Comparison of ENCODE assay signal across 10 cellular contexts in genomic region chr11:1870721-1871466, GRCh38. TPM values are rescaled to one million over a fixed set of nuclear protein-coding genes. Genes with fewer than 3 reads are reported as not detected.
DNase-seq lines count a peak whose midpoint lies in the region; ATAC-seq lines count a peak whose summit lies in the region.
"Had no signal": no experiment of that assay in that cellular context is flagged by ENCODE, and none has a peak within 500 bp of the region (broad histone marks: within the 10 kb centered on the region; RNA-seq: fewer than 3 reads in every experiment).

No MANE protein-coding gene starts in this region.

- POLR2A ChIA-PET in naive thymus-derived CD4-positive, alpha-beta T cell (lab: Charles Lee), result interaction anchor here (0.5 to 7.0 kb wide), 4 partner anchors 11 to 29 kb away, joined by 4 to 91 read pairs (median 10); partner anchors contain the start of gene LSP1

- peak overlapping the region; percentile 93 for H3K27ac Mint-ChIP-seq in central memory CD8-positive, alpha-beta T cell (ENCODE audit: low read depth)
- peak overlapping the region; percentile 56 to 96 (median 93) for H3K27ac Mint-ChIP-seq in naive thymus-derived CD4-positive, alpha-beta T cell

- H3K9me3 ChIP-seq in naive thymus-derived CD4-positive, alpha-beta T cell (ENCODE audit: control insufficient read depth in 2 of 3, low read length in 3 of 3), result no peaks in the 10 kb centered on the region

- H3K36me3 ChIP-seq in naive thymus-derived CD4-positive, alpha-beta T cell (ENCODE audit: control insufficient read depth in 2 of 3, insufficient read depth in 3 of 3, low read length in 3 of 3), result peaks cover 0 to 18% (median 0%) of the 10 kb centered on the region in 3 experiments

- intact Hi-C loops in naive thymus-derived CD4-positive, alpha-beta T cell (cut with micrococcal nuclease), result loop anchor here in 1 of 2 donors (1.0 kb wide), 1 partner anchor 18 kb away; the partner anchor contains the start of gene LSP1

- no peaks in the 10 kb centered on the region for H3K27me3 Mint-ChIP-seq in central memory CD8-positive, alpha-beta T cell
- H3K27me3 Mint-ChIP-seq in naive thymus-derived CD4-positive, alpha-beta T cell, result no peaks in the 10 kb centered on the region

- H3K9me3 Mint-ChIP-seq in central memory CD8-positive, alpha-beta T cell, result no peaks in the 10 kb centered on the region
- no peaks in the 10 kb centered on the region for H3K9me3 Mint-ChIP-seq in naive thymus-derived CD4-positive, alpha-beta T cell

- peak overlapping the region; percentile 51 for H3K4me3 ChIP-seq in naive thymus-derived CD4-positive, alpha-beta T cell (ENCODE audit: low read length)

- H3K36me3 Mint-ChIP-seq in central memory CD8-positive, alpha-beta T cell (ENCODE audit: insufficient read depth), result peaks cover 31% of the 10 kb centered on the region
- H3K36me3 Mint-ChIP-seq in naive thymus-derived CD4-positive, alpha-beta T cell, result peaks cover 0 to 4% (median 0%) of the 10 kb centered on the region in 5 donors

- H3K4me1 Mint-ChIP-seq in central memory CD8-positive, alpha-beta T cell, result peaks cover 73% of the 10 kb centered on the region
- H3K4me1 Mint-ChIP-seq in naive thymus-derived CD4-positive, alpha-beta T cell, result peaks cover 30 to 64% (median 49%) of the 10 kb centered on the region in 7 donors

- H3K4me3 Mint-ChIP-seq in central memory CD8-positive, alpha-beta T cell, result peak overlapping the region; percentile 75
- peak overlapping the region; percentile 62 to 89 (median 82) for H3K4me3 Mint-ChIP-seq in naive thymus-derived CD4-positive, alpha-beta T cell

- peaks cover 36 to 47% of the 10 kb centered on the region in 2 donors for H3K4me1 ChIP-seq in naive thymus-derived CD4-positive, alpha-beta T cell (ENCODE audit: control insufficient read depth in 2 of 2, insufficient read depth in 2 of 2, low read length in 2 of 2)

- H3K27ac ChIP-seq in naive thymus-derived CD4-positive, alpha-beta T cell (ENCODE audit: low read depth, low read length), result peak overlapping the region; percentile 49

- CTCF ChIA-PET in naive thymus-derived CD4-positive, alpha-beta T cell (lab: Charles Lee), result interaction anchor here (0.5 to 1.7 kb wide), 4 partner anchors 11 to 38 kb away, joined by 3 to 7 read pairs (median 4); partner anchors contain the start of gene LSP1

- DNase-seq in stimulated activated CD4-positive, alpha-beta T cell treated with anti-CD3 and anti-CD28 coated beads, Interleukin-4, amount 100 ng/mL, for 24 hours, result peak; percentile 39
- DNase-seq in stimulated activated CD4-positive, alpha-beta T cell treated with anti-CD3 and anti-CD28 coated beads, Interleukin-4, amount 100 ng/mL, for 4 hours, result no peak
- peak in 1 of 2 donors; percentile 53 for DNase-seq in central memory CD8-positive, alpha-beta T cell (ENCODE audit: low spot score in 2 of 2)
- peak in 7 of 9 donors; percentile 37 to 60 (median 50) for DNase-seq in naive thymus-derived CD4-positive, alpha-beta T cell
- no peak for DNase-seq in NCI-H146 treated with DMSO at 0.1 percent for 48 hours (lab: John Stamatoyannopoulos, UW; ENCODE audit: unreplicated experiment)
- DNase-seq in NCI-H1105 treated with DMSO at 0.1 percent for 48 hours (lab: John Stamatoyannopoulos, UW), result no peak
- DNase-seq: DND-41 had no signal

- H3K27me3 ChIP-seq in naive thymus-derived CD4-positive, alpha-beta T cell (ENCODE audit: control insufficient read depth in 2 of 2, insufficient read depth in 2 of 2, low read length in 2 of 2), result no peaks in the 10 kb centered on the region

- peak; percentile 86 for ATAC-seq in central memory CD8-positive, alpha-beta T cell (replicated peaks; ENCODE audit: extremely low read depth, poor library complexity, severe bottlenecking)
- peak; percentile 77 for ATAC-seq in naive thymus-derived CD4-positive, alpha-beta T cell
- ATAC-seq in GM18870 (IDR thresholded peaks at IDR 0.05; ENCODE audit: unreplicated experiment) (no peak), HG03025 (IDR thresholded peaks at IDR 0.05; ENCODE audit: low FRiP score, unreplicated experiment) (no peak)

RNA-seq across cellular contexts. Expression of gene LSP1, which starts 18.0 kb away (rescaled TPM):
- total RNA-seq in naive thymus-derived CD4-positive, alpha-beta T cell, result 100 to 1,000 TPM; 248 to 578 (median 289) TPM
- 100 to 1,000 TPM; 295 to 394 TPM for polyA plus RNA-seq in naive thymus-derived CD4-positive, alpha-beta T cell
- total RNA-seq: lung microvascular endothelial cell had no signal

RNA-seq across cellular contexts. Expression of gene PRR33, which starts 20.8 kb away (rescaled TPM):
- under 1 TPM in 2 of 5 experiments, not detected in 3; 0.07 to 0.10 TPM for total RNA-seq in naive thymus-derived CD4-positive, alpha-beta T cell
- under 1 TPM in 1 of 2 donors, not detected in 1; 0.17 TPM for polyA plus RNA-seq in naive thymus-derived CD4-positive, alpha-beta T cell
- total RNA-seq: lung microvascular endothelial cell had no signal

RNA-seq across cellular contexts. Expression of gene TNNI2, which starts 32.1 kb away (rescaled TPM):
- total RNA-seq in naive thymus-derived CD4-positive, alpha-beta T cell, result 1 to 10 TPM in 1 of 5 experiments, under 1 TPM in 1, not detected in 3; 0.61 to 8.8 TPM
- polyA plus RNA-seq in naive thymus-derived CD4-positive, alpha-beta T cell, result under 1 TPM in 1 of 2 donors, not detected in 1; 0.46 TPM
- total RNA-seq: lung microvascular endothelial cell had no signal

RNA-seq across cellular contexts. Expression of gene SYT8, which starts 36.1 kb away (rescaled TPM):
- total RNA-seq in naive thymus-derived CD4-positive, alpha-beta T cell, result not detected
- not detected for polyA plus RNA-seq in naive thymus-derived CD4-positive, alpha-beta T cell
- total RNA-seq: lung microvascular endothelial cell had no signal

RNA-seq across cellular contexts. Expression of gene TNNT3, which starts 48.6 kb away (rescaled TPM):
- 10 to 100 TPM in 4 of 5 experiments, 1 to 10 TPM in 1; 9.8 to 37.1 (median 19.7) TPM for total RNA-seq in naive thymus-derived CD4-positive, alpha-beta T cell
- polyA plus RNA-seq in naive thymus-derived CD4-positive, alpha-beta T cell, result under 1 TPM in 1 of 2 donors, not detected in 1; 0.31 TPM
- total RNA-seq: lung microvascular endothelial cell had no signal

Comparison
In these comparisons a context has a peak if more than half of its experiments do, and no peak if none do; other contexts are left out.
1. DNase-seq: peak in stimulated activated CD4-positive, alpha-beta T cell treated with anti-CD3 and anti-CD28 coated beads, Interleukin-4, amount 100 ng/mL, for 24 hours (single experiment) and naive thymus-derived CD4-positive, alpha-beta T cell (7 of 9); none in stimulated activated CD4-positive, alpha-beta T cell treated with anti-CD3 and anti-CD28 coated beads, Interleukin-4, amount 100 ng/mL, for 4 hours (0 of 2), NCI-H146 treated with DMSO at 0.1 percent for 48 hours (single experiment) and NCI-H1105 treated with DMSO at 0.1 percent for 48 hours (single experiment).
2. ATAC-seq: peak in central memory CD8-positive, alpha-beta T cell (single experiment) and naive thymus-derived CD4-positive, alpha-beta T cell (single experiment); none in GM18870 (single experiment) and HG03025 (single experiment).